In the genomic region with DNA sequence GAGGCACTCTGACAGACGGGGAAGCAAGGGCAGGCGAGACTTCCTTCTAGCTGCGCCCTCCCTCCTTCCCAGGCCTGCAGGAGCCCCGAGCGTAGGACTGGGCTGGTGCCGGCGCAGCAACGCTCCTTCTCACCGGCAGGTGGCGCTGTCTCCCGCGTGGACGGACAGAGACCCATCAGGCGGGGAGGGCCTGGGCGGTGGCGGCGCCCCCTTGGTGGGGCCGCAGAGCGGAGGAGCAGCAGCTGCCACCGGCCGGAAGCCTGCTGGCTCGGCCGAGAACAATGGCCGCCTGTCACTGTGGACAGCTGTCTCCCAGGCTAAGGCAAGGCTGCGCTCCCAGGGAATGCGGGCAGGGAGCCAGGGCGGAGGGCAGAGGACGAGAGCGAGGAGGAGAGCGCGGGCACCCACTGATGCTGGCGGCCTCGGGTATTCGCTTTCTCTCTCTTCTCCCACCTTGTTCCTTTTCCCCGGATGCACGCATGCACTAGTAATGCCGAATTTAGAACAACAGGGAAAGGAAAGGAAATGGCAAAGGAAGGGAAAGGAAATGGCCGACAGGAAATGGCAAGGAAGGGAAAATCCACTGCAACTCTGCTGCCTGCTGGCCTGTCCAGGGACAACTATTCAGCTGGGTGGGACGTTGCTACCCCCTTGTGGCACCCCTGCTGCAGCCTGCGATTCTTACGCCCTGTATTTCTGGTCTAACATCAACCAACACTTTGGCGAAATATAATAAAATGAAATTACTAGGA, we compare ENCODE assay signal across 1 cellular context.
TF ChIP-seq lines count a peak whose summit lies in the region.

No MANE protein-coding gene starts in this region.

TF ChIP-seq in H1, 55 proteins besides CTCF, POLR2A, EP300 and RAD21:
- TF ChIP-seq NRF1 (IDR thresholded peaks at IDR 0.05; ENCODE audit: low read depth, low read length) (0 out of 2 replicates have a peak, but pooled peaks have one; percentile 6), YY1 (IDR thresholded peaks at IDR 0.05; ENCODE audit: low read depth, low read length) (peak; percentile 85), MAX (IDR thresholded peaks at IDR 0.05) (peak; percentile 89), TCF12 (IDR thresholded peaks at IDR 0.05; ENCODE audit: low read depth, low read length) (0 out of 2 replicates have a peak, but pooled peaks have one; percentile 17), EGR1 (IDR thresholded peaks at IDR 0.05; ENCODE audit: borderline replicate concordance, low read depth, low read length) (peak; percentile 51; the same call in 1 of the 2 replicates), FOSL1 (IDR thresholded peaks at IDR 0.05; ENCODE audit: insufficient read depth, low read depth, low read length) (no peak), SUZ12 (IDR thresholded peaks at IDR 0.05; ENCODE audit: low read length) (no peak), BACH1 (IDR thresholded peaks at IDR 0.05; ENCODE audit: low read length) (peak; percentile 74), ATF3 (IDR thresholded peaks at IDR 0.05; ENCODE audit: insufficient read depth, low read depth, low read length) (no peak), HDAC2 (IDR thresholded peaks at IDR 0.05; ENCODE audit: borderline replicate concordance in 1 of 2, low read depth in 2 of 2, low read length in 2 of 2) (peak; percentile 70 to 82; a peak in 2 of 4 replicates), CREB1 (IDR thresholded peaks at IDR 0.05) (peak; percentile 71), PHF8 (conservative IDR thresholded peaks at IDR 0.05; ENCODE audit: low read depth, low read length) (peak; percentile 56; the same call in 1 of the 2 replicates), TEAD4 (IDR thresholded peaks at IDR 0.05; ENCODE audit: low read depth, low read length) (no peak), GABPA (IDR thresholded peaks at IDR 0.05; ENCODE audit: borderline replicate concordance, insufficient read depth, low read length) (peak; percentile 51; the same call in 1 of the 2 replicates), TBP (IDR thresholded peaks at IDR 0.05; ENCODE audit: low read depth, low read length) (0 out of 2 replicates have a peak, but pooled peaks have one; percentile 15), TAF1 (IDR thresholded peaks at IDR 0.05; ENCODE audit: low read depth, low read length) (peak; percentile 44; the same call in 1 of the 2 replicates), NANOG (IDR thresholded peaks at IDR 0.05; ENCODE audit: insufficient read depth, low read depth, low read length, poor library complexity, severe bottlenecking) (no peak), KDM4A (IDR thresholded peaks at IDR 0.05; ENCODE audit: low read depth, low read length, severe bottlenecking) (peak; percentile 81), POLR2AphosphoS5 (IDR thresholded peaks at IDR 0.05; ENCODE audit: low read depth, low read length) (peak; percentile 22; the same call in 1 of the 2 replicates), RBBP5 (IDR thresholded peaks at IDR 0.05; ENCODE audit: borderline replicate concordance, low read depth, low read length) (peak; percentile 48; the same call in 1 of the 2 replicates), CBX8 (IDR thresholded peaks at IDR 0.05; ENCODE audit: borderline replicate concordance, low read depth, low read length) (no peak), SIN3A (conservative IDR thresholded peaks at IDR 0.05 in 1 of 2, IDR thresholded peaks at IDR 0.05 in 1 of 2; ENCODE audit: low read depth in 1 of 2, low read length in 2 of 2) (peak; percentile 53 to 97; a peak in 3 of 4 replicates), ASH2L (IDR thresholded peaks at IDR 0.05; ENCODE audit: low read length) (peak; percentile 81), SAP30 (IDR thresholded peaks at IDR 0.05; ENCODE audit: insufficient read depth, insufficient replicate concordance, low read length) (peak; percentile 57)
- TF ChIP-seq, protein P1, sequence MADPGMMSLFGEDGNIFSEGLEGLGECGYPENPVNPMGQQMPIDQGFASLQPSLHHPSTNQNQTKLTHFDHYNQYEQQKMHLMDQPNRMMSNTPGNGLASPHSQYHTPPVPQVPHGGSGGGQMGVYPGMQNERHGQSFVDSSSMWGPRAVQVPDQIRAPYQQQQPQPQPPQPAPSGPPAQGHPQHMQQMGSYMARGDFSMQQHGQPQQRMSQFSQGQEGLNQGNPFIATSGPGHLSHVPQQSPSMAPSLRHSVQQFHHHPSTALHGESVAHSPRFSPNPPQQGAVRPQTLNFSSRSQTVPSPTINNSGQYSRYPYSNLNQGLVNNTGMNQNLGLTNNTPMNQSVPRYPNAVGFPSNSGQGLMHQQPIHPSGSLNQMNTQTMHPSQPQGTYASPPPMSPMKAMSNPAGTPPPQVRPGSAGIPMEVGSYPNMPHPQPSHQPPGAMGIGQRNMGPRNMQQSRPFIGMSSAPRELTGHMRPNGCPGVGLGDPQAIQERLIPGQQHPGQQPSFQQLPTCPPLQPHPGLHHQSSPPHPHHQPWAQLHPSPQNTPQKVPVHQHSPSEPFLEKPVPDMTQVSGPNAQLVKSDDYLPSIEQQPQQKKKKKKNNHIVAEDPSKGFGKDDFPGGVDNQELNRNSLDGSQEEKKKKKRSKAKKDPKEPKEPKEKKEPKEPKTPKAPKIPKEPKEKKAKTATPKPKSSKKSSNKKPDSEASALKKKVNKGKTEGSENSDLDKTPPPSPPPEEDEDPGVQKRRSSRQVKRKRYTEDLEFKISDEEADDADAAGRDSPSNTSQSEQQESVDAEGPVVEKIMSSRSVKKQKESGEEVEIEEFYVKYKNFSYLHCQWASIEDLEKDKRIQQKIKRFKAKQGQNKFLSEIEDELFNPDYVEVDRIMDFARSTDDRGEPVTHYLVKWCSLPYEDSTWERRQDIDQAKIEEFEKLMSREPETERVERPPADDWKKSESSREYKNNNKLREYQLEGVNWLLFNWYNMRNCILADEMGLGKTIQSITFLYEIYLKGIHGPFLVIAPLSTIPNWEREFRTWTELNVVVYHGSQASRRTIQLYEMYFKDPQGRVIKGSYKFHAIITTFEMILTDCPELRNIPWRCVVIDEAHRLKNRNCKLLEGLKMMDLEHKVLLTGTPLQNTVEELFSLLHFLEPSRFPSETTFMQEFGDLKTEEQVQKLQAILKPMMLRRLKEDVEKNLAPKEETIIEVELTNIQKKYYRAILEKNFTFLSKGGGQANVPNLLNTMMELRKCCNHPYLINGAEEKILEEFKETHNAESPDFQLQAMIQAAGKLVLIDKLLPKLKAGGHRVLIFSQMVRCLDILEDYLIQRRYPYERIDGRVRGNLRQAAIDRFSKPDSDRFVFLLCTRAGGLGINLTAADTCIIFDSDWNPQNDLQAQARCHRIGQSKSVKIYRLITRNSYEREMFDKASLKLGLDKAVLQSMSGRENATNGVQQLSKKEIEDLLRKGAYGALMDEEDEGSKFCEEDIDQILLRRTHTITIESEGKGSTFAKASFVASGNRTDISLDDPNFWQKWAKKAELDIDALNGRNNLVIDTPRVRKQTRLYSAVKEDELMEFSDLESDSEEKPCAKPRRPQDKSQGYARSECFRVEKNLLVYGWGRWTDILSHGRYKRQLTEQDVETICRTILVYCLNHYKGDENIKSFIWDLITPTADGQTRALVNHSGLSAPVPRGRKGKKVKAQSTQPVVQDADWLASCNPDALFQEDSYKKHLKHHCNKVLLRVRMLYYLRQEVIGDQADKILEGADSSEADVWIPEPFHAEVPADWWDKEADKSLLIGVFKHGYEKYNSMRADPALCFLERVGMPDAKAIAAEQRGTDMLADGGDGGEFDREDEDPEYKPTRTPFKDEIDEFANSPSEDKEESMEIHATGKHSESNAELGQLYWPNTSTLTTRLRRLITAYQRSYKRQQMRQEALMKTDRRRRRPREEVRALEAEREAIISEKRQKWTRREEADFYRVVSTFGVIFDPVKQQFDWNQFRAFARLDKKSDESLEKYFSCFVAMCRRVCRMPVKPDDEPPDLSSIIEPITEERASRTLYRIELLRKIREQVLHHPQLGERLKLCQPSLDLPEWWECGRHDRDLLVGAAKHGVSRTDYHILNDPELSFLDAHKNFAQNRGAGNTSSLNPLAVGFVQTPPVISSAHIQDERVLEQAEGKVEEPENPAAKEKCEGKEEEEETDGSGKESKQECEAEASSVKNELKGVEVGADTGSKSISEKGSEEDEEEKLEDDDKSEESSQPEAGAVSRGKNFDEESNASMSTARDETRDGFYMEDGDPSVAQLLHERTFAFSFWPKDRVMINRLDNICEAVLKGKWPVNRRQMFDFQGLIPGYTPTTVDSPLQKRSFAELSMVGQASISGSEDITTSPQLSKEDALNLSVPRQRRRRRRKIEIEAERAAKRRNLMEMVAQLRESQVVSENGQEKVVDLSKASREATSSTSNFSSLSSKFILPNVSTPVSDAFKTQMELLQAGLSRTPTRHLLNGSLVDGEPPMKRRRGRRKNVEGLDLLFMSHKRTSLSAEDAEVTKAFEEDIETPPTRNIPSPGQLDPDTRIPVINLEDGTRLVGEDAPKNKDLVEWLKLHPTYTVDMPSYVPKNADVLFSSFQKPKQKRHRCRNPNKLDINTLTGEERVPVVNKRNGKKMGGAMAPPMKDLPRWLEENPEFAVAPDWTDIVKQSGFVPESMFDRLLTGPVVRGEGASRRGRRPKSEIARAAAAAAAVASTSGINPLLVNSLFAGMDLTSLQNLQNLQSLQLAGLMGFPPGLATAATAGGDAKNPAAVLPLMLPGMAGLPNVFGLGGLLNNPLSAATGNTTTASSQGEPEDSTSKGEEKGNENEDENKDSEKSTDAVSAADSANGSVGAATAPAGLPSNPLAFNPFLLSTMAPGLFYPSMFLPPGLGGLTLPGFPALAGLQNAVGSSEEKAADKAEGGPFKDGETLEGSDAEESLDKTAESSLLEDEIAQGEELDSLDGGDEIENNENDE (IDR thresholded peaks at IDR 0.05; ENCODE audit: insufficient replicate concordance, low read length), result no peak
